Comparison of ENCODE assay signal across 8 cellular contexts in genomic region chr17:27457731-27458523, GRCh38. TPM values are rescaled to one million over a fixed set of nuclear protein-coding genes. Genes with fewer than 3 reads are reported as not detected.
DNase-seq lines count a peak whose midpoint lies in the region; ATAC-seq and TF ChIP-seq lines count a peak whose summit lies in the region.

No MANE protein-coding gene starts in this region.

- no peaks in the 10 kb centered on the region for H3K9me3 Mint-ChIP-seq in activated T-cell treated with anti-CD3 and anti-CD28 coated beads, Interleukin-2, amount 50 U/mL, for 4 hours
- no peaks in the 10 kb centered on the region for H3K9me3 Mint-ChIP-seq in naive thymus-derived CD8-positive, alpha-beta T cell

- H3K4me3 Mint-ChIP-seq in activated T-cell treated with anti-CD3 and anti-CD28 coated beads, Interleukin-2, amount 50 U/mL, for 4 hours, result peak overlapping the region; percentile 86
- H3K4me3 Mint-ChIP-seq in naive thymus-derived CD8-positive, alpha-beta T cell, result peak overlapping the region; percentile 78 to 95 (median 88)

- no peak for TF ChIP-seq CTCF in coronary artery (IDR thresholded peaks at IDR 0.05)

- peak overlapping the region in 1 of 2 donors; percentile 93 for H3K27ac ChIP-seq in coronary artery

- H3K27ac Mint-ChIP-seq in naive thymus-derived CD8-positive, alpha-beta T cell, result peak overlapping the region in 4 of 10 donors; percentile 74 to 86 (median 81)

- POLR2A ChIA-PET in naive thymus-derived CD8-positive, alpha-beta T cell (lab: Charles Lee), result interaction anchor here (1.4 to 2.5 kb wide), 3 partner anchors 9 to 25 kb away, joined by 3 to 10 read pairs (median 4); no protein-coding TSS in a partner anchor

- H3K4me1 Mint-ChIP-seq in activated T-cell treated with anti-CD3 and anti-CD28 coated beads, Interleukin-2, amount 50 U/mL, for 4 hours (ENCODE audit: low read depth), result peaks cover 37% of the 10 kb centered on the region
- peaks cover 11 to 40% (median 31%) of the 10 kb centered on the region in 4 donors for H3K4me1 Mint-ChIP-seq in naive thymus-derived CD8-positive, alpha-beta T cell

- H3K36me3 Mint-ChIP-seq in activated T-cell treated with anti-CD3 and anti-CD28 coated beads, Interleukin-2, amount 50 U/mL, for 4 hours (ENCODE audit: insufficient read depth), result peaks cover 4% of the 10 kb centered on the region
- H3K36me3 Mint-ChIP-seq in naive thymus-derived CD8-positive, alpha-beta T cell, result peaks cover 0 to 3% (median 0%) of the 10 kb centered on the region in 3 donors

- peak overlapping the region; percentile 75 for H3K4me3 ChIP-seq in coronary artery

- no peak for ATAC-seq in activated T-cell treated with anti-CD3 and anti-CD28 coated beads, Interleukin-2, amount 50 U/mL, for 4 hours
- ATAC-seq in naive thymus-derived CD8-positive, alpha-beta T cell, result no peak
- no peak for ATAC-seq in HG03457 (IDR thresholded peaks at IDR 0.05; ENCODE audit: unreplicated experiment)

- no peak for DNase-seq in activated T-cell treated with anti-CD3 and anti-CD28 coated beads, Interleukin-2, amount 50 U/mL, for 4 hours
- DNase-seq in activated T-cell treated with anti-CD3 and anti-CD28 coated beads, Interleukin-2, amount 50 U/mL, for 1 hour, result no peak
- peak; percentile 78 for DNase-seq in NCI-H2171 treated with DMSO at 0.1 percent for 48 hours (lab: John Stamatoyannopoulos, UW)
- no peak for DNase-seq in coronary artery (ENCODE audit: low spot score)
- DNase-seq in naive thymus-derived CD8-positive, alpha-beta T cell, result no peak
- no peak for DNase-seq in stimulated activated naive CD4-positive, alpha-beta T cell treated with Interleukin-2 at 50 U/mL for 16 hours (lab: John Stamatoyannopoulos, UW)
- DNase-seq in KG1 (lab: John Stamatoyannopoulos, UW), result no peak

- H3K27me3 Mint-ChIP-seq in activated T-cell treated with anti-CD3 and anti-CD28 coated beads, Interleukin-2, amount 50 U/mL, for 4 hours (ENCODE audit: low read depth), result no peaks in the 10 kb centered on the region
- no peaks in the 10 kb centered on the region for H3K27me3 Mint-ChIP-seq in naive thymus-derived CD8-positive, alpha-beta T cell

RNA-seq across cellular contexts. Expression of gene KSR1, which starts 1.7 kb away (rescaled TPM):
- 10 to 100 TPM; 52.1 to 63.5 (median 56.8) TPM for total RNA-seq in activated T-cell treated with anti-CD3 and anti-CD28 coated beads, Interleukin-2, amount 50 U/mL, for 4 hours
- total RNA-seq in naive thymus-derived CD8-positive, alpha-beta T cell, result 10 to 100 TPM; 24.2 to 25.4 TPM
- polyA plus RNA-seq in naive thymus-derived CD8-positive, alpha-beta T cell, result 1 to 10 TPM in 1 of 3 donors, under 1 TPM in 2; 0.73 to 2.0 (median 0.91) TPM
